Comparison of ENCODE assay signal across 1 cellular context in the genomic region with DNA sequence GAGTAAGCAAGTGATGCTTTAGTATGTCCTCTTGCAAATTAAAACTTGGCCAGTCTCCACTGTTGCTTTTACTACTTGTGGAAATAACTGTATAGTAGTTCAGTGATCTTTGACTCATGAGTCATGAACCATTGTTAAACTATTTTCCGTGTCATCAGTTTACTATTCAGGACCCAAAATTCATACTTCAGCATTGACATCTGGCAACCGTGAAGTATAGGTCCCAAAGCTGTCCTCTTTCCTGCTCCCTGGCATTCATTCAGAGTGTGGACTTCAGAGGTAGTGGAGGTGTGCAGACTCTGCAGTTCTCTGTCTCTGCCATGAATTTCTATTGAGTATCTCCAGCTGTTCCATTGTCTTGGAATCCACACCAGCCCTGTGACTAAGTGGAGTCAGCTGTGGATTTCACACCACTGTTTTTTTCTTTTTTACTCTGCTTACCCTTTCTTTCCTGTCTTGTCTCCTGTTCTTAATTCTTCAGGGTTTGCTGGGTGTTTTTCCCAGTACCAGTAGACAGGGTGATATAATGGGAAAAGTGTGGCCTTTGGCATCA.
TF ChIP-seq lines count a peak whose summit lies in the region.

No MANE protein-coding gene starts in this region.

TF ChIP-seq in K562, 482 proteins besides CTCF, POLR2A, EP300 and RAD21:
- no peak for TF ChIP-seq PTBP1 (IDR thresholded peaks at IDR 0.05; ENCODE audit: low read depth, low read length)
- TF ChIP-seq ZNF316 (IDR thresholded peaks at IDR 0.05), result 0 out of 2 replicates have a peak, but pooled peaks have one; percentile 4
